In genomic region chr1:65687435-65688214, GRCh38 we compare ENCODE assay signal across 8 cellular contexts.
DNase-seq lines count a peak whose midpoint lies in the region; ATAC-seq, FAIRE-seq and TF ChIP-seq lines count a peak whose summit lies in the region.

No MANE protein-coding gene starts in this region.

- POLR2A ChIA-PET in RWPE1 (lab: Yijun Ruan, JAX; ENCODE audit: low non-redundant PET): interaction anchor here (0.5 kb wide), 1 partner anchor 455 kb away, joined by 6 read pairs; no protein-coding TSS in a partner anchor

- DNase-seq in DMS53 treated with DMSO at 0.1 percent for 48 hours (lab: John Stamatoyannopoulos, UW; ENCODE audit: unreplicated experiment) (peak; percentile 88), Kasumi-1 (lab: John Stamatoyannopoulos, UW) (peak; percentile 77 to 86), RWPE1 (ENCODE audit: low spot score) (peak; percentile 64), frontal cortex (ENCODE audit: low spot score in 2 of 2) (peak; percentile 32 to 60), occipital lobe (lab: John Stamatoyannopoulos, UW) (peak; percentile 67)
- DNase-seq in activated T-helper 9 cell treated with anti-CD3 and anti-CD28 coated beads, Interleukin-2, amount 50 U/mL, for 16 hours (ENCODE audit: low read depth): peak; percentile 59

- CTCF ChIA-PET in RWPE1 (lab: Yijun Ruan, JAX): interaction anchor here (0.5 to 1.6 kb wide), 29 partner anchors 9 to 666 kb away, joined by 3 to 18 read pairs (median 3); no protein-coding TSS in a partner anchor

- ATAC-seq in GM21717 (IDR thresholded peaks at IDR 0.05; ENCODE audit: unreplicated experiment): peak; percentile 86

- peak; percentile 66 for FAIRE-seq in frontal cortex (lab: Jason Lieb, UNC)

- TF ChIP-seq CTCF in RWPE1 (conservative IDR thresholded peaks at IDR 0.05; ENCODE audit: low read depth): peak; percentile 87

- H3K27ac ChIP-seq in RWPE1 (no peak overlapping the region), temporal lobe (ENCODE audit: low read depth, low read length) (peak overlapping the region; percentile 60)
